8 cellular contexts compared by ENCODE assay signal in genomic region chr2:229921101-229921891, GRCh38. TPM values are rescaled to one million over a fixed set of nuclear protein-coding genes. Genes with fewer than 3 reads are reported as not detected.
DNase-seq lines count a peak whose midpoint lies in the region; ATAC-seq and TF ChIP-seq lines count a peak whose summit lies in the region.

No MANE protein-coding gene starts in this region.

- DNase-seq in D341Med (ENCODE audit: low spot score) (peak; percentile 76), HT-29 (ENCODE audit: low spot score) (peak; percentile 79), RWPE1 (ENCODE audit: low spot score) (peak; percentile 70), head of caudate nucleus (peak; percentile 61 to 93 (median 82)), osteocyte (ENCODE audit: extremely low spot score, unreplicated experiment) (peak; percentile 84), tibial artery (peak; percentile 71 to 83)

- no peak for TF ChIP-seq CTCF in RWPE1 (conservative IDR thresholded peaks at IDR 0.05; ENCODE audit: low read depth)
- no peak for TF ChIP-seq CTCF in osteocyte (IDR thresholded peaks at IDR 0.05)
- TF ChIP-seq CTCF in tibial artery (IDR thresholded peaks at IDR 0.05), result no peak

- no peaks in the 10 kb centered on the region for H3K9me3 ChIP-seq in tibial artery

- peak overlapping the region; percentile 93 for H3K27ac Mint-ChIP-seq in activated naive CD4-positive, alpha-beta T cell treated with anti-CD3 and anti-CD28 coated beads, Interleukin-2, amount 50 U/mL, for 24 hours
- peak overlapping the region; percentile 100 for H3K27ac Mint-ChIP-seq in osteocyte (ENCODE audit: unreplicated experiment)

- peaks cover 48% of the 10 kb centered on the region for H3K4me1 Mint-ChIP-seq in activated naive CD4-positive, alpha-beta T cell treated with anti-CD3 and anti-CD28 coated beads, Interleukin-2, amount 50 U/mL, for 24 hours
- peaks cover 59% of the 10 kb centered on the region for H3K4me1 Mint-ChIP-seq in osteocyte (ENCODE audit: unreplicated experiment)

- peak overlapping the region; percentile 97 for H3K4me3 Mint-ChIP-seq in activated naive CD4-positive, alpha-beta T cell treated with anti-CD3 and anti-CD28 coated beads, Interleukin-2, amount 50 U/mL, for 24 hours
- H3K4me3 Mint-ChIP-seq in osteocyte (ENCODE audit: unreplicated experiment), result peak overlapping the region; percentile 99

- ATAC-seq in GM21367 (IDR thresholded peaks at IDR 0.05; ENCODE audit: unreplicated experiment), result peak; percentile 14

- intact Hi-C loops in head of caudate nucleus (cut with DNase I), result loop anchor here (5.0 kb wide), 1 partner anchor 119 kb away; no protein-coding TSS in a partner anchor
- intact Hi-C loops in tibial artery (cut with DNase I; ENCODE audit: low total_unique reads), result loop anchor here (10.0 kb wide), 1 partner anchor 126 kb away; no protein-coding TSS in a partner anchor

- H3K27me3 Mint-ChIP-seq in activated naive CD4-positive, alpha-beta T cell treated with anti-CD3 and anti-CD28 coated beads, Interleukin-2, amount 50 U/mL, for 24 hours, result no peaks in the 10 kb centered on the region
- no peaks in the 10 kb centered on the region for H3K27me3 Mint-ChIP-seq in osteocyte (ENCODE audit: unreplicated experiment)

- no peaks in the 10 kb centered on the region for H3K9me3 Mint-ChIP-seq in activated naive CD4-positive, alpha-beta T cell treated with anti-CD3 and anti-CD28 coated beads, Interleukin-2, amount 50 U/mL, for 24 hours
- no peaks in the 10 kb centered on the region for H3K9me3 Mint-ChIP-seq in osteocyte (ENCODE audit: unreplicated experiment)

- no peaks in the 10 kb centered on the region for H3K27me3 ChIP-seq in tibial artery

- H3K27ac ChIP-seq in RWPE1 (peak overlapping the region; percentile 98), tibial artery (peak overlapping the region; percentile 97 to 99)

- H3K4me3 ChIP-seq in tibial artery, result peak overlapping the region; percentile 89 to 97

- peaks cover 0 to 7% (median 0%) of the 10 kb centered on the region in 3 donors for H3K36me3 ChIP-seq in tibial artery

- POLR2A ChIA-PET in RWPE1 (lab: Yijun Ruan, JAX; ENCODE audit: low non-redundant PET), result no interaction called here

- CTCF ChIA-PET in RWPE1 (lab: Yijun Ruan, JAX), result interaction anchor here (0.6 kb wide), 1 partner anchor 16 kb away, joined by 3 read pairs; no protein-coding TSS in a partner anchor

- peaks cover 0 to 31% (median 9%) of the 10 kb centered on the region in 4 donors for H3K4me1 ChIP-seq in tibial artery

- H3K36me3 Mint-ChIP-seq in activated naive CD4-positive, alpha-beta T cell treated with anti-CD3 and anti-CD28 coated beads, Interleukin-2, amount 50 U/mL, for 24 hours, result peaks cover 8% of the 10 kb centered on the region
- H3K36me3 Mint-ChIP-seq in osteocyte (ENCODE audit: unreplicated experiment), result peaks cover 10% of the 10 kb centered on the region

RNA-seq across cellular contexts. Expression of gene TRIP12, which starts 0.5 kb away (rescaled TPM):
- total RNA-seq in HT-29 (2014; rRNA removed; shearing (Covaris generic)), result 97.9 and 106 TPM in 2 replicates
- total RNA-seq in osteocyte, result 261 and 272 TPM in 2 replicates

RNA-seq across cellular contexts. Expression of gene FBXO36, which starts 1.0 kb away (rescaled TPM):
- 0.48 and 0.81 TPM in 2 replicates for total RNA-seq in HT-29 (2014; rRNA removed; shearing (Covaris generic))
- total RNA-seq in osteocyte, result 3.7 and 4.8 TPM in 2 replicates

Comparison
In these comparisons a context has a peak if more than half of its experiments do, and no peak if none do; other contexts are left out.
1. Peak in every context shown above with its lines: DNase-seq, ATAC-seq, H3K4me3 ChIP-seq and H3K27ac ChIP-seq.